Comparison of ENCODE assay signal across 16 cellular contexts in the genomic region with DNA sequence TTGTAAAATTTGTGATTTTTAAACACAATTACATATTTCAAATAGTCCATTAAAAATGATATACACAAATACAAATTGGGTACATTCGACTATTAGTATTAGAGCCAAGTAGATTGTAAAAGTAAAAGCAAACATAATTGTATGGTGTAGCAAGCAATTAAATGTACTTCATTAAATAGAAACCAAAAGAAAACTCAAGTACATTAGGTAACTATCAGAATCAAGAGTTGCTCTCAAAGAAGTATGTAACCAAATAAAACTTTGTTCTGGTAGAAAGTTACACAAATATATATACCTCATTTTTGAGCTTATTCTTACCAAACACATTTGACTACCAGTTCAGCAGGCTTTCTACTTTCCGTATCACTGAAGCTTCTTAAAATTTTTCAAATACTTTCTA. TPM values are rescaled to one million over a fixed set of nuclear protein-coding genes. Genes with fewer than 3 reads are reported as not detected.
DNase-seq lines count a peak whose midpoint lies in the region; ATAC-seq, FAIRE-seq and TF ChIP-seq lines count a peak whose summit lies in the region.
"Had no signal": no experiment of that assay in that cellular context is flagged by ENCODE, and none has a peak within 500 bp of the region (broad histone marks: within the 10 kb centered on the region; RNA-seq: fewer than 3 reads in every experiment).

No MANE protein-coding gene starts in this region.

- no peak overlapping the region for H3K27ac ChIP-seq in astrocyte (ENCODE audit: low read depth, low read length)
- no peak overlapping the region for H3K27ac ChIP-seq in lower lobe of right lung

- H3K9ac ChIP-seq in astrocyte (ENCODE audit: low read length) = no peak overlapping the region

- no peaks in the 10 kb centered on the region for H3K79me2 ChIP-seq in astrocyte (ENCODE audit: insufficient read depth, low read length)

- H3K27me3 Mint-ChIP-seq in astrocyte (ENCODE audit: low read depth, unreplicated experiment) = no peaks in the 10 kb centered on the region
- no peaks in the 10 kb centered on the region for H3K27me3 Mint-ChIP-seq in activated T-helper 2 cell treated with anti-CD3 and anti-CD28 coated beads, Interferon-gamma antibody, Interleukin-2, Interleukin-4, amounts not matched to agents 10 μg/mL and 5 μg/mL and 100 μg/mL, durations not matched to agents 14 hours and 24 hours and 36 hours (ENCODE audit: low read depth)
- H3K27me3 Mint-ChIP-seq: B cell; CD4-positive, alpha-beta memory T cell had no signal

- H3K27me3 ChIP-seq in astrocyte (ENCODE audit: insufficient read depth, low read length) = no peaks in the 10 kb centered on the region
- no peaks in the 10 kb centered on the region for H3K27me3 ChIP-seq in lower lobe of right lung (ENCODE audit: low read depth)

- H3K4me1 ChIP-seq in astrocyte (ENCODE audit: insufficient read depth, low read length) = peaks cover 15% of the 10 kb centered on the region
- H3K4me1 ChIP-seq in lower lobe of right lung = no peaks in the 10 kb centered on the region

- H3K4me2 ChIP-seq in astrocyte (ENCODE audit: low read length) = no peak overlapping the region

- H3K9me3 Mint-ChIP-seq in astrocyte (ENCODE audit: unreplicated experiment) = no peaks in the 10 kb centered on the region
- no peaks in the 10 kb centered on the region for H3K9me3 Mint-ChIP-seq in activated T-helper 2 cell treated with anti-CD3 and anti-CD28 coated beads, Interferon-gamma antibody, Interleukin-2, Interleukin-4, amounts not matched to agents 10 μg/mL and 5 μg/mL and 100 μg/mL, durations not matched to agents 14 hours and 24 hours and 36 hours
- H3K9me3 Mint-ChIP-seq: CD4-positive, alpha-beta memory T cell; H9 had no signal

- H3K4me1 Mint-ChIP-seq in astrocyte (ENCODE audit: low read depth, unreplicated experiment) = peaks cover 11% of the 10 kb centered on the region
- peaks cover 2% of the 10 kb centered on the region for H3K4me1 Mint-ChIP-seq in activated T-helper 2 cell treated with anti-CD3 and anti-CD28 coated beads, Interferon-gamma antibody, Interleukin-2, Interleukin-4, amounts not matched to agents 10 μg/mL and 5 μg/mL and 100 μg/mL, durations not matched to agents 14 hours and 24 hours and 36 hours (ENCODE audit: low read depth)
- H3K4me1 Mint-ChIP-seq: B cell; CD4-positive, alpha-beta memory T cell; H9 had no signal

- H3K9me3 ChIP-seq in astrocyte (ENCODE audit: insufficient read depth, low read depth, low read length) = no peaks in the 10 kb centered on the region
- no peaks in the 10 kb centered on the region for H3K9me3 ChIP-seq in lower lobe of right lung

- no peak overlapping the region for H3K4me3 Mint-ChIP-seq in astrocyte (ENCODE audit: unreplicated experiment)
- H3K4me3 Mint-ChIP-seq in activated T-helper 2 cell treated with anti-CD3 and anti-CD28 coated beads, Interferon-gamma antibody, Interleukin-2, Interleukin-4, amounts not matched to agents 10 μg/mL and 5 μg/mL and 100 μg/mL, durations not matched to agents 14 hours and 24 hours and 36 hours (ENCODE audit: low read depth) = no peak overlapping the region
- H3K4me3 Mint-ChIP-seq: B cell; CD4-positive, alpha-beta memory T cell; H9 had no signal

- no peaks in the 10 kb centered on the region for H4K20me1 ChIP-seq in astrocyte (ENCODE audit: insufficient read depth, low read length)

- H3K4me3 ChIP-seq in astrocyte (ENCODE audit: insufficient read depth, low read depth, low read length) (no peak overlapping the region), lower lobe of right lung (no peak overlapping the region)

- FAIRE-seq in astrocyte (lab: Jason Lieb, UNC) = no peak
- FAIRE-seq: GM19239 had no signal

- peaks cover 10% of the 10 kb centered on the region for H3K36me3 Mint-ChIP-seq in astrocyte (ENCODE audit: low read depth, unreplicated experiment)
- H3K36me3 Mint-ChIP-seq in activated T-helper 2 cell treated with anti-CD3 and anti-CD28 coated beads, Interferon-gamma antibody, Interleukin-2, Interleukin-4, amounts not matched to agents 10 μg/mL and 5 μg/mL and 100 μg/mL, durations not matched to agents 14 hours and 24 hours and 36 hours (ENCODE audit: low read depth) = peaks cover 22% of the 10 kb centered on the region

- no peak overlapping the region for H2AFZ ChIP-seq in astrocyte (ENCODE audit: low read depth, low read length)

- DNase-seq in EH (ENCODE audit: low read depth) (peak; percentile 48), astrocyte (ENCODE audit: low read depth) (peak; percentile 23), iris pigment epithelial cell (ENCODE audit: low read depth) (peak; percentile 20), lower lobe of right lung (no peak), EL (no peak), medulla oblongata (ENCODE audit: extremely low spot score) (no peak)
- DNase-seq in activated T-helper 2 cell treated with anti-CD3 and anti-CD28 coated beads, Interferon-gamma antibody, Interleukin-2, Interleukin-4, amounts not matched to agents 10 μg/mL and 5 μg/mL and 100 μg/mL, durations not matched to agents 14 hours and 24 hours and 36 hours (ENCODE audit: low spot score) = no peak
- DNase-seq: C1 segment of cervical spinal cord; CD4-positive, alpha-beta memory T cell; DMS79; GDM1; GOT3; H9 had no signal

- no peak overlapping the region for H3K27ac Mint-ChIP-seq in astrocyte (ENCODE audit: unreplicated experiment)
- H3K27ac Mint-ChIP-seq in activated T-helper 2 cell treated with anti-CD3 and anti-CD28 coated beads, Interferon-gamma antibody, Interleukin-2, Interleukin-4, amounts not matched to agents 10 μg/mL and 5 μg/mL and 100 μg/mL, durations not matched to agents 14 hours and 24 hours and 36 hours = no peak overlapping the region
- H3K27ac Mint-ChIP-seq: B cell; CD4-positive, alpha-beta memory T cell; H9 had no signal

- no peak for TF ChIP-seq CTCF in astrocyte (IDR thresholded peaks at IDR 0.05; ENCODE audit: insufficient read depth, low read depth, low read length)
- no peak for TF ChIP-seq CTCF in lower lobe of right lung (IDR thresholded peaks at IDR 0.05)

- intact Hi-C loops in lower lobe of right lung (cut with DNase I) = no loop called here
- intact Hi-C loops in activated T-helper 2 cell treated with anti-CD3 and anti-CD28 coated beads, Interferon-gamma antibody, Interleukin-2, Interleukin-4, amounts not matched to agents 10 μg/mL and 5 μg/mL and 100 μg/mL, durations not matched to agents 14 hours and 24 hours and 36 hours (cut with micrococcal nuclease) = no loop called here

- H3K36me3 ChIP-seq in astrocyte (ENCODE audit: insufficient read depth, low read length) (peaks cover 5% of the 10 kb centered on the region), lower lobe of right lung (peaks cover 23% of the 10 kb centered on the region)

- peak; percentile 47 to 76 for ATAC-seq in lower lobe of right lung
- no peak for ATAC-seq in HG03095 (IDR thresholded peaks at IDR 0.05; ENCODE audit: unreplicated experiment)

RNA-seq across cellular contexts. Expression of gene SERAC1, which starts 22.1 kb away (rescaled TPM):
- 9.1 and 9.3 TPM in 2 replicates for total RNA-seq in astrocyte
- 7.6 TPM for total RNA-seq in lower lobe of right lung
- total RNA-seq in activated T-helper 2 cell treated with anti-CD3 and anti-CD28 coated beads, Interferon-gamma antibody, Interleukin-2, Interleukin-4, amounts not matched to agents 10 μg/mL and 5 μg/mL and 100 μg/mL, durations not matched to agents 14 hours and 24 hours and 36 hours = 5.4 and 6.6 TPM in 2 replicates

RNA-seq across cellular contexts. Expression of gene GTF2H5, which starts 22.2 kb away (rescaled TPM):
- total RNA-seq in astrocyte = 32.2 and 34.5 TPM in 2 replicates
- total RNA-seq in lower lobe of right lung = 15.6 TPM
- total RNA-seq in activated T-helper 2 cell treated with anti-CD3 and anti-CD28 coated beads, Interferon-gamma antibody, Interleukin-2, Interleukin-4, amounts not matched to agents 10 μg/mL and 5 μg/mL and 100 μg/mL, durations not matched to agents 14 hours and 24 hours and 36 hours = 28.7 and 30.3 TPM in 2 replicates

Comparison
In these comparisons a context has a peak if more than half of its experiments do, and no peak if none do; other contexts are left out.
1. DNase-seq: peak in EH (single experiment), astrocyte (single experiment) and iris pigment epithelial cell (single experiment); none in lower lobe of right lung (single experiment), activated T-helper 2 cell treated with anti-CD3 and anti-CD28 coated beads, Interferon-gamma antibody, Interleukin-2, Interleukin-4, amounts not matched to agents 10 μg/mL and 5 μg/mL and 100 μg/mL, durations not matched to agents 14 hours and 24 hours and 36 hours (single experiment), EL (single experiment) and medulla oblongata (single experiment).